ENCODE assay signal across 20 cellular contexts in genomic region chr9:113269355-113269754, GRCh38. TPM values are rescaled to one million over a fixed set of nuclear protein-coding genes. Genes with fewer than 3 reads are reported as not detected.
"Had no signal": no experiment of that assay in that cellular context is flagged by ENCODE, and none has a peak within 500 bp of the region (broad histone marks: within the 10 kb centered on the region; RNA-seq: fewer than 3 reads in every experiment).

No MANE protein-coding gene starts in this region.

- DNase-seq: activated CD4-positive, alpha-beta T cell treated with anti-CD3 and anti-CD28 coated beads for 48 hours; dermis blood vessel endothelial cell; effector memory CD8-positive, alpha-beta T cell; foreskin keratinocyte; glutamatergic neuron; nucleus accumbens; SK-N-SH; stimulated activated CD4-positive, alpha-beta T cell treated with anti-CD3 and anti-CD28 coated beads, Interleukin-15, amount 100 ng/mL, for 24 hours; stimulated activated CD4-positive, alpha-beta T cell treated with anti-CD3 and anti-CD28 coated beads, Interleukin-4, amount 100 ng/mL, for 1 hour; stimulated activated naive CD4-positive, alpha-beta T cell had no signal

- H3K27ac ChIP-seq: foreskin keratinocyte, suprapubic skin had no signal

- H3K4me2 ChIP-seq: SK-N-SH had no signal

- FAIRE-seq: astrocyte, bronchial epithelial cell had no signal

- ATAC-seq: effector memory CD8-positive, alpha-beta T cell; foreskin keratinocyte had no signal

- H3K9me3 Mint-ChIP-seq: effector memory CD8-positive, alpha-beta T cell; nephron; type B pancreatic cell had no signal

- H3K9me3 ChIP-seq: SK-N-SH, suprapubic skin had no signal

- H3K9ac ChIP-seq: SK-N-SH had no signal

- H3K4me3 ChIP-seq: suprapubic skin had no signal

- H3K27me3 ChIP-seq: foreskin keratinocyte, suprapubic skin had no signal

- H3K27ac Mint-ChIP-seq: nephron, type B pancreatic cell had no signal

- H3K4me3 Mint-ChIP-seq: effector memory CD8-positive, alpha-beta T cell; type B pancreatic cell had no signal

- H3K27me3 Mint-ChIP-seq: effector memory CD8-positive, alpha-beta T cell; type B pancreatic cell had no signal

RNA-seq across cellular contexts. Expression of gene RNF183, which starts 33.8 kb away (rescaled TPM):
- total RNA-seq: astrocyte, chondrocyte, dermis blood vessel endothelial cell, foreskin keratinocyte, kidney epithelial cell, mesenteric fat pad, posterior vena cava, skeletal muscle tissue had no signal
- polyA plus RNA-seq: foreskin keratinocyte, SK-N-SH had no signal
